1 cellular context compared by ENCODE assay signal in genomic region chr16:81598083-81598482, GRCh38.
TF ChIP-seq lines count a peak whose summit lies in the region.

No MANE protein-coding gene starts in this region.

TF ChIP-seq in GM12878, 131 proteins besides CTCF, POLR2A, EP300 and RAD21 (continued from another document):
- TF ChIP-seq PBX3 (IDR thresholded peaks at IDR 0.05; ENCODE audit: insufficient replicate concordance, low read depth, low read length) (no peak), NR2F1 (conservative IDR thresholded peaks at IDR 0.05) (no peak), ATF7 (IDR thresholded peaks at IDR 0.05; ENCODE audit: low read depth) (no peak), POU2F2 (IDR thresholded peaks at IDR 0.05; ENCODE audit: borderline replicate concordance, low read depth, low read length) (no peak), NFXL1 (IDR thresholded peaks at IDR 0.05; ENCODE audit: borderline replicate concordance) (no peak)
TF ChIP-seq in GM12878: peak in this region for 0.
